ENCODE assay signal across 19 cellular contexts in the genomic region with DNA sequence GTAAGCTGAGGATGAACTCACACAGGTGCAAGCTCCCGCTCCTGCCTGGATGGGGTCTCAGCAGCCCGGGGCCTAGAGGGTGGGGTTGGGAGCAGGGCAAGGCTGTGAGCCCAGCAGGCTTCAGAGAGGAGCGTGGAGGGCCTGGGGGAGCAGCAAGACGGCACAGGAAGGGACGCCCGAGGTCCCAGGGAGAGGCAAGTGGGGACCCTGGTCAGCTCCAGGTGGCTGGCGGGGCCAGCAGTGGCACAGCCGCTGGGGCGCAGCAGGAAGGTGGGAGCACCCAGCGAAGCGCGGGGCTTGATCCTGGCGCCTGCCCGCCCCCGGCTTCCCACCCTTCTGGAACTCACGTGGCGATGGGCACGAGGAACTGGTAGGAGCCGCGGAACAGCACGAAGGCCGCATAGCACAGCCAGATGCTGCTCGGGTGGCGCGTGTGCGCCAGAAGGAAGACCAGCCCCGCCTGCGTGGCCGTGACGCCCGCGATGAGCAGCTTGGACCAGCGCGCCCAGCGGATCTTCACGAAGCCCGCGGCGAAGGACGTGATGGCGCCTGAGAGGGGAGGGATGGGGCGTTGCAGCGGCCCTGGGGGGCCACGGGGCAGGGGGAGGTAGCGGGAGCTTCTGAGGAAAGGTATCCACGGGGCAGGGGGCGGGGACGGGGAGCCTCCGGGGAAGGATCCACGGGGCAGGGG. TPM values are rescaled to one million over a fixed set of nuclear protein-coding genes. Genes with fewer than 3 reads are reported as not detected.
DNase-seq lines count a peak whose midpoint lies in the region; ATAC-seq and TF ChIP-seq lines count a peak whose summit lies in the region.
"Had no signal": no experiment of that assay in that cellular context is flagged by ENCODE, and none has a peak within 500 bp of the region (broad histone marks: within the 10 kb centered on the region; RNA-seq: fewer than 3 reads in every experiment).

No MANE protein-coding gene starts in this region.

- peaks cover 0 to 6% of the 10 kb centered on the region in 2 donors for H3K4me1 Mint-ChIP-seq in natural killer cell treated with Interleukin-12 subunit alpha and Interleukin-12 subunit beta and Interleukin-15 and Interleukin-18, amount 100 ng/mL, for 72 hours (ENCODE audit: low read depth in 2 of 2)
- peaks cover 0 to 6% of the 10 kb centered on the region in 2 donors for H3K4me1 Mint-ChIP-seq in natural killer cell
- peaks cover 33% of the 10 kb centered on the region for H3K4me1 Mint-ChIP-seq in stimulated activated memory B cell treated with anti-CD40 and anti-IgM and Interleukin-4, amounts not matched to agents 10 μg/mL and 1 μg/mL and 100 μg/mL, for 72 hours

- WGBS in ovary, 3 donors: 95 to 96% (median 96%) methylated on average over 44 to 50 of the region's 50 CpGs
- 100% methylated on average over 4 of the region's 50 CpGs for WGBS in mammary epithelial cell (ENCODE audit: low coverage, missing lambda C conversion rate)

- no peaks in the 10 kb centered on the region for H3K9me3 Mint-ChIP-seq in natural killer cell treated with Interleukin-12 subunit alpha and Interleukin-12 subunit beta and Interleukin-15 and Interleukin-18, amount 100 ng/mL, for 72 hours
- no peaks in the 10 kb centered on the region for H3K9me3 Mint-ChIP-seq in natural killer cell
- no peaks in the 10 kb centered on the region for H3K9me3 Mint-ChIP-seq in stimulated activated memory B cell treated with anti-CD40 and anti-IgM and Interleukin-4, amounts not matched to agents 10 μg/mL and 1 μg/mL and 100 μg/mL, for 72 hours
- H3K9me3 Mint-ChIP-seq: nephron had no signal

- no peak overlapping the region for H3K27ac Mint-ChIP-seq in natural killer cell treated with Interleukin-12 subunit alpha and Interleukin-12 subunit beta and Interleukin-15 and Interleukin-18, amount 100 ng/mL, for 72 hours
- H3K27ac Mint-ChIP-seq in natural killer cell: no peak overlapping the region
- no peak overlapping the region for H3K27ac Mint-ChIP-seq in stimulated activated memory B cell treated with anti-CD40 and anti-IgM and Interleukin-4, amounts not matched to agents 10 μg/mL and 1 μg/mL and 100 μg/mL, for 72 hours
- H3K27ac Mint-ChIP-seq: activated CD4-positive, alpha-beta T cell treated with anti-CD3 and anti-CD28 coated beads for 36 hours; nephron had no signal

- dilution Hi-C loops in mammary epithelial cell (cut with HindIII; ENCODE audit: low sequenced_read_pairs): loop anchor here (5.0 kb wide), 2 partner anchors 82 to 198 kb away; no protein-coding TSS in a partner anchor

- TF ChIP-seq EP300 in ovary (IDR thresholded peaks at IDR 0.05): no peak

- no TSS peak for BruUV-seq in mammary epithelial cell (replicated peaks; lab: Mats Ljungman, UMichigan)

- no peaks in the 10 kb centered on the region for H3K9me3 ChIP-seq in ovary
- no peaks in the 10 kb centered on the region for H3K9me3 ChIP-seq in mammary epithelial cell (replicated peaks; ENCODE audit: insufficient read depth, low read length)
- H3K9me3 ChIP-seq: MG63, prostate gland had no signal

- CTCF ChIA-PET in mammary epithelial cell (lab: Charles Lee; ENCODE audit: low non-redundant PET): no interaction called here

- H3K4me3 Mint-ChIP-seq in natural killer cell treated with Interleukin-12 subunit alpha and Interleukin-12 subunit beta and Interleukin-15 and Interleukin-18, amount 100 ng/mL, for 72 hours: no peak overlapping the region
- no peak overlapping the region for H3K4me3 Mint-ChIP-seq in natural killer cell
- H3K4me3 Mint-ChIP-seq in stimulated activated memory B cell treated with anti-CD40 and anti-IgM and Interleukin-4, amounts not matched to agents 10 μg/mL and 1 μg/mL and 100 μg/mL, for 72 hours: no peak overlapping the region
- H3K4me3 Mint-ChIP-seq: activated CD4-positive, alpha-beta T cell treated with anti-CD3 and anti-CD28 coated beads for 36 hours; nephron had no signal

- no peak overlapping the region for H3K9ac ChIP-seq in mammary epithelial cell (ENCODE audit: insufficient read depth, low read length)

- H3K27ac ChIP-seq in ovary (no peak overlapping the region), mammary epithelial cell (ENCODE audit: insufficient read depth, low read depth, low read length) (no peak overlapping the region)
- H3K27ac ChIP-seq: epithelial cell of prostate, foreskin keratinocyte, prostate gland had no signal

- no peaks in the 10 kb centered on the region for H3K36me3 Mint-ChIP-seq in natural killer cell treated with Interleukin-12 subunit alpha and Interleukin-12 subunit beta and Interleukin-15 and Interleukin-18, amount 100 ng/mL, for 72 hours
- H3K36me3 Mint-ChIP-seq in natural killer cell: no peaks in the 10 kb centered on the region
- peaks cover 36% of the 10 kb centered on the region for H3K36me3 Mint-ChIP-seq in stimulated activated memory B cell treated with anti-CD40 and anti-IgM and Interleukin-4, amounts not matched to agents 10 μg/mL and 1 μg/mL and 100 μg/mL, for 72 hours

- H3K4me3 ChIP-seq in ovary (no peak overlapping the region), mammary epithelial cell (replicated peaks in 1 of 3; ENCODE audit: insufficient read depth in 1 of 3, low read depth in 2 of 3, low read length in 3 of 3) (no peak overlapping the region)
- H3K4me3 ChIP-seq: MG63, prostate gland had no signal

- no peaks in the 10 kb centered on the region for H3K27me3 ChIP-seq in ovary
- H3K27me3 ChIP-seq in mammary epithelial cell (ENCODE audit: insufficient read depth, low read length): no peaks in the 10 kb centered on the region
- H3K27me3 ChIP-seq: foreskin keratinocyte, MG63 had no signal

- in situ Hi-C loops in mammary epithelial cell (cut with MboI; ENCODE audit: low sequenced_read_pairs in 2 of 2): no loop called here

- no peak for TF ChIP-seq CTCF in natural killer cell (IDR thresholded peaks at IDR 0.05)
- TF ChIP-seq CTCF in ovary (IDR thresholded peaks at IDR 0.05): no peak
- TF ChIP-seq CTCF in mammary epithelial cell (conservative IDR thresholded peaks at IDR 0.05 in 1 of 2, IDR thresholded peaks at IDR 0.05 in 1 of 2; ENCODE audit: extremely low read depth in 1 of 2, insufficient read depth in 1 of 2, low read depth in 1 of 2, low read length in 2 of 2): no peak

- no peak for ATAC-seq in natural killer cell treated with Interleukin-12 subunit alpha and Interleukin-12 subunit beta and Interleukin-15 and Interleukin-18, amount 100 ng/mL, for 72 hours
- ATAC-seq in natural killer cell: no peak
- ATAC-seq in left ventricle myocardium superior: no peak
- ATAC-seq in stimulated activated memory B cell treated with anti-CD40 and anti-IgM and Interleukin-4, amounts not matched to agents 10 μg/mL and 1 μg/mL and 100 μg/mL, for 72 hours: no peak
- no peak for ATAC-seq in GM19023 (IDR thresholded peaks at IDR 0.05; ENCODE audit: unreplicated experiment)
- ATAC-seq: activated CD4-positive, alpha-beta T cell treated with anti-CD3 and anti-CD28 coated beads for 36 hours; foreskin keratinocyte had no signal

- H2AFZ ChIP-seq in mammary epithelial cell (ENCODE audit: low read depth, low read length): no peak overlapping the region

- H3K4me2 ChIP-seq in mammary epithelial cell (ENCODE audit: insufficient read depth, low read depth, low read length): no peak overlapping the region

- TF ChIP-seq POLR2A in ovary (IDR thresholded peaks at IDR 0.05): no peak

- H3K36me3 ChIP-seq in ovary: no peaks in the 10 kb centered on the region
- peaks cover 5% of the 10 kb centered on the region for H3K36me3 ChIP-seq in mammary epithelial cell (ENCODE audit: insufficient read depth, low read length)
- H3K36me3 ChIP-seq: prostate gland had no signal

- peak; percentile 58 for DNase-seq in natural killer cell treated with Interleukin-12 subunit alpha and Interleukin-12 subunit beta and Interleukin-15 and Interleukin-18, amount 100 ng/mL, for 72 hours (ENCODE audit: low spot score)
- DNase-seq in natural killer cell (no peak), left ventricle myocardium superior (peak; percentile 22), ovary (peak in 4 of 5 donors; percentile 15 to 33 (median 18)), NOMO-1 (lab: John Stamatoyannopoulos, UW; ENCODE audit: unreplicated experiment in 2 of 2) (no peak), mammary epithelial cell (no peak)
- DNase-seq: activated CD4-positive, alpha-beta T cell treated with anti-CD3 and anti-CD28 coated beads for 36 hours; activated gamma-delta T cell; DMS 273 treated with DMSO at 0.1 percent for 48 hours; foreskin keratinocyte; hypothalamus; MG63; NCI-H69; SHP77 had no signal

- intact Hi-C loops in natural killer cell (cut with micrococcal nuclease): no loop called here
- intact Hi-C loops in left ventricle myocardium superior (cut with micrococcal nuclease): no loop called here
- intact Hi-C loops in ovary (cut with DNase I): no loop called here
- intact Hi-C loops in mammary epithelial cell (cut with micrococcal nuclease): no loop called here

- H3K79me2 ChIP-seq in mammary epithelial cell (ENCODE audit: insufficient read depth, low read length): no peaks in the 10 kb centered on the region

- H3K27me3 Mint-ChIP-seq in natural killer cell treated with Interleukin-12 subunit alpha and Interleukin-12 subunit beta and Interleukin-15 and Interleukin-18, amount 100 ng/mL, for 72 hours: no peaks in the 10 kb centered on the region
- H3K27me3 Mint-ChIP-seq in natural killer cell (ENCODE audit: low read depth in 2 of 2): no peaks in the 10 kb centered on the region
- H3K27me3 Mint-ChIP-seq in stimulated activated memory B cell treated with anti-CD40 and anti-IgM and Interleukin-4, amounts not matched to agents 10 μg/mL and 1 μg/mL and 100 μg/mL, for 72 hours: no peaks in the 10 kb centered on the region
- H3K27me3 Mint-ChIP-seq: activated CD4-positive, alpha-beta T cell treated with anti-CD3 and anti-CD28 coated beads for 36 hours had no signal

- H4K20me1 ChIP-seq in mammary epithelial cell (ENCODE audit: insufficient read depth, low read length): no peaks in the 10 kb centered on the region

- peaks cover 7% of the 10 kb centered on the region for H3K4me1 ChIP-seq in ovary (ENCODE audit: insufficient read depth)
- H3K4me1 ChIP-seq in mammary epithelial cell (ENCODE audit: insufficient read depth, low read length): peaks cover 6% of the 10 kb centered on the region
- H3K4me1 ChIP-seq: foreskin keratinocyte, prostate gland had no signal

RNA-seq across cellular contexts. Expression of a gene that starts 11.7 kb away (rescaled TPM):
- 100 to 1,000 TPM in 1 of 2 donors, 10 to 100 TPM in 1; 23.3 to 110 TPM for total RNA-seq in natural killer cell treated with Interleukin-12 subunit alpha and Interleukin-12 subunit beta and Interleukin-15 and Interleukin-18, amount 100 ng/mL, for 72 hours
- total RNA-seq in natural killer cell: 1 to 10 TPM; 2.5 to 9.0 (median 4.9) TPM
- total RNA-seq in left ventricle myocardium superior: 7.6 TPM
- total RNA-seq in ovary: 10 to 100 TPM in 4 of 7 donors, 1 to 10 TPM in 3; 2.4 to 18.2 (median 10.1) TPM
- 1 to 10 TPM in 1 of 2 donors, under 1 TPM in 1; 0.88 to 6.9 TPM for polyA plus RNA-seq in ovary
- total RNA-seq in mammary epithelial cell: 10 to 100 TPM in 1 of 2 donors, 1 to 10 TPM in 1; 3.7 to 15.6 TPM
- polyA plus RNA-seq in mammary epithelial cell: 10.7 TPM
- 8.7 TPM for polyA minus RNA-seq in mammary epithelial cell

Comparison
In these comparisons a context has a peak if more than half of its experiments do, and no peak if none do; other contexts are left out.
1. DNase-seq: peak in natural killer cell treated with Interleukin-12 subunit alpha and Interleukin-12 subunit beta and Interleukin-15 and Interleukin-18, amount 100 ng/mL, for 72 hours (single experiment), left ventricle myocardium superior (single experiment) and ovary (4 of 5); none in natural killer cell (single experiment), NOMO-1 (0 of 2) and mammary epithelial cell (single experiment).